Comparison of ENCODE assay signal across 17 cellular contexts in the genomic region with DNA sequence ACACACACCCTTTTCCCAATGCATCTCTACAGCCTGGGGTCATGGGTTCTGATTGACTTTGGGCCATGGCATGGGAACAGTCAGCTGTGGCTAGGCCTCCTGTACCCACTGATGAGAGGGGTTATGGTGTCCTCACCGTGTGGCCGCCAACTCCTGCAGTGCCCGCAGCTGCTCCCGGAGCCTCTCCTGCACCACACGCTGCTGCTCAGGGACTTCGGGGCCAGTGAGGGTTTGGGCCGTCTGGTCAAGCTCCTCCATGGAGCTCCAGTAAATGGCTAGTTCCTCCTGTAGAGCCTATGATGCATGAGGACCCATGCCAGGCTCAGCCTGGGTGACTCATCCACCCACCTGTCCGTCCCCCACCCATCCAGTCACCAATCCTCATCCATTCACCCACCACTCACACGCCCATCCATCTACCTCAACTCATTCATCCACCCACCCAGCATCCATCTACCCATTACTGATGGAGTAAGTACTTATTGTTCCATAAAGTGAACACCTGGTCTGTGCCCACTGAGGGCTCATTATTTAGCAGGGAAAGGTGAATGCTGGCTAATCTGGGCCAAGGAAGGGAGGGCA.
"Had no signal": no experiment of that assay in that cellular context is flagged by ENCODE, and none has a peak within 500 bp of the region (broad histone marks: within the 10 kb centered on the region; RNA-seq: fewer than 3 reads in every experiment).

No MANE protein-coding gene starts in this region.

- H3K36me3 ChIP-seq: heart right ventricle, left ventricle myocardium inferior, ovary, tibial nerve, uterus had no signal

- H3K27me3 ChIP-seq: body of pancreas, dorsolateral prefrontal cortex, heart right ventricle, ovary, tibial nerve, uterus had no signal

- H3K9me3 ChIP-seq: body of pancreas, heart right ventricle, left ventricle myocardium inferior, ovary, psoas muscle, tibial nerve, uterus had no signal

- ATAC-seq: body of pancreas, esophagus mucosa, psoas muscle, right cardiac atrium had no signal

- H3K27me3 Mint-ChIP-seq: activated naive CD8-positive, alpha-beta T cell treated with anti-CD3 and anti-CD28 coated beads, Interleukin-2, amount 10 ng/mL, durations not matched to agents 7 days and 5 days; stimulated activated naive CD8-positive, alpha-beta T cell treated with anti-CD3 and anti-CD28 coated beads, Interleukin-15, Interleukin-2, amounts not matched to agents 100 ng/mL and 50 ng/mL, for 24 hours had no signal

- H3K4me3 ChIP-seq: body of pancreas, dorsolateral prefrontal cortex, heart right ventricle, left ventricle myocardium inferior, ovary, psoas muscle, tibial nerve, uterus had no signal

- H3K27ac Mint-ChIP-seq: activated naive CD8-positive, alpha-beta T cell treated with anti-CD3 and anti-CD28 coated beads, Interleukin-2, amount 10 ng/mL, durations not matched to agents 7 days and 5 days; activated T-helper 2 cell treated with anti-CD3 and anti-CD28 coated beads, Interferon-gamma antibody, Interleukin-2, Interleukin-4, amounts not matched to agents 10 μg/mL and 5 μg/mL and 100 μg/mL, durations not matched to agents 14 hours and 24 hours and 36 hours; stimulated activated naive CD8-positive, alpha-beta T cell treated with anti-CD3 and anti-CD28 coated beads, Interleukin-15, Interleukin-2, amounts not matched to agents 100 ng/mL and 50 ng/mL, for 24 hours had no signal

- H3K4me1 ChIP-seq: body of pancreas, psoas muscle, uterus had no signal

- H3K4me3 Mint-ChIP-seq: activated naive CD8-positive, alpha-beta T cell treated with anti-CD3 and anti-CD28 coated beads, Interleukin-2, amount 10 ng/mL, durations not matched to agents 7 days and 5 days; stimulated activated naive CD8-positive, alpha-beta T cell treated with anti-CD3 and anti-CD28 coated beads, Interleukin-15, Interleukin-2, amounts not matched to agents 100 ng/mL and 50 ng/mL, for 24 hours had no signal

- H3K36me3 Mint-ChIP-seq: activated naive CD8-positive, alpha-beta T cell treated with anti-CD3 and anti-CD28 coated beads, Interleukin-2, amount 10 ng/mL, durations not matched to agents 7 days and 5 days had no signal

- H3K9me3 Mint-ChIP-seq: activated naive CD8-positive, alpha-beta T cell treated with anti-CD3 and anti-CD28 coated beads, Interleukin-2, amount 10 ng/mL, durations not matched to agents 7 days and 5 days; activated T-helper 2 cell treated with anti-CD3 and anti-CD28 coated beads, Interferon-gamma antibody, Interleukin-2, Interleukin-4, amounts not matched to agents 10 μg/mL and 5 μg/mL and 100 μg/mL, durations not matched to agents 14 hours and 24 hours and 36 hours; stimulated activated naive CD8-positive, alpha-beta T cell treated with anti-CD3 and anti-CD28 coated beads, Interleukin-15, Interleukin-2, amounts not matched to agents 100 ng/mL and 50 ng/mL, for 24 hours had no signal

- H3K27ac ChIP-seq: body of pancreas, dorsolateral prefrontal cortex, heart right ventricle, left ventricle myocardium inferior, ovary, psoas muscle, tibial nerve, uterus had no signal

- DNase-seq: activated CD4-positive, alpha-beta T cell treated with anti-CD3 and anti-CD28 coated beads, Interleukin-2, amount 50 U/mL, for 1 hour; activated naive CD4-positive, alpha-beta T cell treated with Interleukin-2 at 50 U/mL for 16 hours; activated naive CD8-positive, alpha-beta T cell treated with anti-CD3 and anti-CD28 coated beads, Interleukin-2, amount 10 ng/mL, durations not matched to agents 7 days and 5 days; body of pancreas; dorsolateral prefrontal cortex; heart right ventricle; kidney glomerular epithelial cell; left ventricle myocardium inferior; ovary; psoas muscle; right cardiac atrium; T-helper 9 cell; uterus had no signal
